Comparison of ENCODE assay signal across 9 cellular contexts in the genomic region with DNA sequence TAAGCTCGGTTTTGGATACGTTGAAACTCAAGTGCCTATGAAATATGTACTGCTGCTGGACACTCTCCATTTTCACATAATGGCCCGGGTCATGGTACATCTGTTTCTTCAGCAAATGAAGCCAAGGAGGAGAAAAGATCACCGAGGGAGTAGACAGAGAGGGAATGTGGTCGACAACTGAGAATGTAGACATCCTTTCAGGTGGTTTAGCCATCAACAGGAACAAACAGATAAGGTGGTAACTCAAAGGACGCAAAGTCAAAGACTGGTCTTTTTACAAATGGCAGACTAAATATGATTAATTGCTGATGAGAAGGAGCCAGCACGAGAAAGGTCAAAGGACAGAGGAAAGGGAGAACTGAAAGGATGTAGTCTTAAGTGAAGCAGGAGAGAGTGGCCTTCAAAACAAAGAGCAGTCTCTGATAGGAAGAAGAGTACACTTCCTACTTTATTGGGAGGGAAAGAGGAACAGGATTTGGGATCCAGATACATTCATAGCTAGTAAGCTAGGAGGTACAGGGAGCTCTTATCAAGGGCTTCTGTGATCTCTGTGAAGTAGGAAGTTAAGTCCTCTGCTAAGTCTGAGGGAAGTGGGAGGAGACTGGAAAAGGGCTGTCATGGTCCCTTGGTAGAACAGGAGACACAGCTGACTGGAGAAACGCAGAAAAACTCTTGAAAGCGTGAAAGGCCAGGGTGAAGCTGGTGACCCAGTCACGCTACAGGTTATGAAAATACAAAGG. TPM values are rescaled to one million over a fixed set of nuclear protein-coding genes. Genes with fewer than 3 reads are reported as not detected.
DNase-seq lines count a peak whose midpoint lies in the region; ATAC-seq and TF ChIP-seq lines count a peak whose summit lies in the region.
"Had no signal": no experiment of that assay in that cellular context is flagged by ENCODE, and none has a peak within 500 bp of the region (broad histone marks: within the 10 kb centered on the region; RNA-seq: fewer than 3 reads in every experiment).

No MANE protein-coding gene starts in this region.

- H3K27me3 ChIP-seq in endodermal cell (ENCODE audit: control insufficient read depth, insufficient read depth, low read length, poor library complexity, severe bottlenecking), result no peaks in the 10 kb centered on the region
- no peaks in the 10 kb centered on the region for H3K27me3 ChIP-seq in aorta (ENCODE audit: control insufficient read depth in 1 of 2, insufficient read depth in 2 of 2, low read length in 1 of 2)

- H3K4me1 Mint-ChIP-seq in endodermal cell, result peaks cover 3% of the 10 kb centered on the region

- ATAC-seq in GM18508 (IDR thresholded peaks at IDR 0.05; ENCODE audit: insufficient read depth, unreplicated experiment) (peak; percentile 56), GM21526 (IDR thresholded peaks at IDR 0.05; ENCODE audit: low FRiP score, unreplicated experiment) (peak; percentile 62), HG03439 (IDR thresholded peaks at IDR 0.05; ENCODE audit: unreplicated experiment) (peak; percentile 64), aorta (ENCODE audit: low FRiP score) (no peak)

- H3K36me3 Mint-ChIP-seq in endodermal cell (ENCODE audit: low read depth), result peaks cover 67% of the 10 kb centered on the region

- no peaks in the 10 kb centered on the region for H3K4me1 ChIP-seq in endodermal cell (ENCODE audit: control insufficient read depth, insufficient read depth, low read length)
- no peaks in the 10 kb centered on the region for H3K4me1 ChIP-seq in aorta (ENCODE audit: control insufficient read depth in 1 of 2, insufficient read depth in 2 of 2, low read length in 2 of 2)

- H3K4me3 ChIP-seq in endodermal cell (ENCODE audit: low read length) (no peak overlapping the region), aorta (ENCODE audit: low read length in 2 of 2) (no peak overlapping the region)

- intact Hi-C loops in aorta (cut with DNase I), result loop anchor here in 1 of 2 donors (2.0 kb wide), 1 partner anchor 221 kb away; no protein-coding TSS in a partner anchor

- H3K36me3 ChIP-seq in endodermal cell (ENCODE audit: control insufficient read depth, insufficient read depth, low read length), result peaks cover 89% of the 10 kb centered on the region
- H3K36me3 ChIP-seq in aorta (ENCODE audit: control insufficient read depth in 1 of 2, insufficient read depth in 2 of 2, low read length in 1 of 2), result peaks cover 13 to 19% of the 10 kb centered on the region in 2 donors

- H3K9ac ChIP-seq in endodermal cell (ENCODE audit: extremely low read depth, low read length, poor library complexity, severe bottlenecking), result no peak overlapping the region

- H3K9me3 Mint-ChIP-seq in endodermal cell, result no peaks in the 10 kb centered on the region

- no peaks in the 10 kb centered on the region for H3K27me3 Mint-ChIP-seq in endodermal cell (ENCODE audit: insufficient read depth)

- H3K27ac Mint-ChIP-seq in endodermal cell, result peak overlapping the region; percentile 11

- no peak overlapping the region for H3K4me3 Mint-ChIP-seq in endodermal cell

- no peak overlapping the region for H3K27ac ChIP-seq in endodermal cell (ENCODE audit: low read depth, low read length)
- H3K27ac ChIP-seq in aorta (ENCODE audit: low read depth in 1 of 2, low read length in 2 of 2), result no peak overlapping the region

- 92 to 94% methylated on average over 7 to 10 of the region's 10 CpGs for WGBS in endodermal cell (ENCODE audit: insufficient coverage in 1 of 2, insufficient read length in 1 of 2), 2 experiments
- 70 to 73% methylated on average over 10 of the region's 10 CpGs for WGBS in aorta, 2 donors

- DNase-seq in endodermal cell, result no peak
- no peak for DNase-seq in NCI-H146 (lab: John Stamatoyannopoulos, UW)
- no peak for DNase-seq in NCI-H2029 treated with DMSO at 0.1 percent for 48 hours (lab: John Stamatoyannopoulos, UW)
- DNase-seq in aorta, result no peak
- no peak for DNase-seq in AG08396 (ENCODE audit: low spot score)
- DNase-seq: NCI-H1092 had no signal

- no peak for TF ChIP-seq CTCF in endodermal cell (conservative IDR thresholded peaks at IDR 0.05)

- no peaks in the 10 kb centered on the region for H3K9me3 ChIP-seq in endodermal cell (ENCODE audit: control insufficient read depth, low read length)
- H3K9me3 ChIP-seq in aorta (ENCODE audit: control insufficient read depth, low read length), result no peaks in the 10 kb centered on the region

RNA-seq across cellular contexts. Expression of gene NUP133, which starts 28.3 kb away (rescaled TPM):
- total RNA-seq in endodermal cell (10 to 100 TPM; 67.8 to 68.4 TPM), aorta (10 to 100 TPM; 30.3 to 37.3 TPM)
- 47.6 TPM for polyA plus RNA-seq in endodermal cell (2013, experiment 1 of 2)
- polyA plus RNA-seq in endodermal cell (2013, experiment 2 of 2), result 45.9 TPM
- 10 to 100 TPM in 1 of 2 donors, 1 to 10 TPM in 1; 5.1 to 17.6 TPM for polyA plus RNA-seq in aorta

RNA-seq across cellular contexts. Expression of gene ACTA1, which starts 45.9 kb away (rescaled TPM):
- 10 to 100 TPM in 1 of 2 donors, 1 to 10 TPM in 1; 8.2 to 17.3 TPM for total RNA-seq in endodermal cell
- polyA plus RNA-seq in endodermal cell (2013, experiment 1 of 2), result 19.8 TPM
- polyA plus RNA-seq in endodermal cell (2013, experiment 2 of 2), result 19.5 TPM
- total RNA-seq in aorta, result 10 to 100 TPM in 1 of 2 donors, 1 to 10 TPM in 1; 1.8 to 46.8 TPM
- polyA plus RNA-seq in aorta, result 10 to 100 TPM in 1 of 2 donors, 1 to 10 TPM in 1; 3.7 to 19.0 TPM
